In genomic region chr15:21401531-21401930, GRCh38 we compare ENCODE assay signal across 2 cellular contexts. TPM values are rescaled to one million over a fixed set of nuclear protein-coding genes. Genes with fewer than 3 reads are reported as not detected.
"Had no signal": no experiment of that assay in that cellular context is flagged by ENCODE, and none has a peak within 500 bp of the region (broad histone marks: within the 10 kb centered on the region; RNA-seq: fewer than 3 reads in every experiment).

No MANE protein-coding gene starts in this region.

RNA-seq across cellular contexts. Expression of gene POTEB3, which starts 38.8 kb away (rescaled TPM):
- total RNA-seq: G401, GM12878 had no signal
- polyA plus RNA-seq: GM12878 had no signal
